ENCODE assay signal across 15 cellular contexts in the genomic region with DNA sequence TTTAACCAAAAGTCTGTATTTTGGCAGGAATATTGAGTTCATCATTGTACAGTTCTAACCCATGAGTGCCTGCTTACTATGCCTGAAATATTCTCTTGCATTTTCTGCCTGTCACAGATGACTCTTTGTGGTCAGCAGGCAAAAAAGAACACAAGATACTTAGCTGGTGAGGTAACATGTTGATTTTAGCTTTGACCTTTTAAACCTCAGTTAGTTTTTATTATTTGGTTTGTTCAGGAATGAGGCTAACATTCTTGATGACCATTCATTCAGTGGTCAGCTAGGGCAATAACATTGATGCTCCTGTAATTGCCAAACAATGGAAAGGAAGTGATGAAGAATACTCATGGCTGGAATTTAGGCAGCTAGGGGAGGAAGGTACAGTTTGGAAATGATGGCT.
DNase-seq lines count a peak whose midpoint lies in the region; ATAC-seq, FAIRE-seq and TF ChIP-seq lines count a peak whose summit lies in the region.
"Had no signal": no experiment of that assay in that cellular context is flagged by ENCODE, and none has a peak within 500 bp of the region (broad histone marks: within the 10 kb centered on the region; RNA-seq: fewer than 3 reads in every experiment).

No MANE protein-coding gene starts in this region.

- no peaks in the 10 kb centered on the region for H3K79me2 ChIP-seq in SK-N-SH (ENCODE audit: insufficient read depth)

- no peaks in the 10 kb centered on the region for H3K27me3 ChIP-seq in SK-N-SH (ENCODE audit: insufficient read depth)

- POLR2A ChIA-PET in SK-N-SH (lab: Yijun Ruan, JAX) = no interaction called here

- TF ChIP-seq RAD21 in SK-N-SH (IDR thresholded peaks at IDR 0.05; ENCODE audit: low read length) = no peak

- ATAC-seq in SK-N-SH treated with all-trans-retinoic acid at 6 μM for 48 hours = no peak
- ATAC-seq in activated CD4-positive, CD25-positive, alpha-beta regulatory T cell treated with anti-CD3 and anti-CD28 coated beads, Interleukin-2, amount 50 U/mL, for 24 hours = no peak
- ATAC-seq: K562; natural killer cell treated with Interleukin-12 subunit alpha and Interleukin-12 subunit beta and Interleukin-15 and Interleukin-18, amount 100 ng/mL, for 72 hours had no signal

- H3K9me2 ChIP-seq in SK-N-SH = no peaks in the 10 kb centered on the region

- DNase-seq in SK-N-SH = no peak
- DNase-seq in cardiac fibroblast (ENCODE audit: low read depth in 2 of 2) = peak; percentile 44 to 95
- DNase-seq in kidney glomerular epithelial cell (lab: John Stamatoyannopoulos, UW) = peak; percentile 99
- peak; percentile 21 for DNase-seq in urothelium cell line (ENCODE audit: low spot score)
- DNase-seq in NCI-H345 treated with DMSO at 0.1 percent for 48 hours (lab: John Stamatoyannopoulos, UW; ENCODE audit: unreplicated experiment) = no peak
- DNase-seq in NOMO-1 (lab: John Stamatoyannopoulos, UW; ENCODE audit: unreplicated experiment in 2 of 2) = no peak
- DNase-seq: left ventricle myocardium inferior, NCI-H1694, NCI-H69 had no signal

- no peak overlapping the region for H2AFZ ChIP-seq in SK-N-SH (ENCODE audit: low read depth)

- no peak overlapping the region for H3K27ac ChIP-seq in SK-N-SH (ENCODE audit: low read depth in 2 of 2, low read length in 1 of 2)
- H3K27ac ChIP-seq: 22Rv1, left ventricle myocardium inferior had no signal

- no peaks in the 10 kb centered on the region for H3K9me3 ChIP-seq in SK-N-SH
- H3K9me3 ChIP-seq: Caco-2 had no signal

- TF ChIP-seq EP300 in SK-N-SH (IDR thresholded peaks at IDR 0.05; ENCODE audit: borderline replicate concordance in 1 of 2, low read depth in 1 of 2, low read length in 1 of 2) = no peak

- H3K4me1 ChIP-seq in SK-N-SH (ENCODE audit: control insufficient read depth in 1 of 2, insufficient read depth in 2 of 2, low read depth in 1 of 2, low read length in 1 of 2) = no peaks in the 10 kb centered on the region
- H3K4me1 ChIP-seq: Caco-2 had no signal

- TF ChIP-seq CTCF in SK-N-SH (IDR thresholded peaks at IDR 0.05) (no peak), cardiac fibroblast (IDR thresholded peaks at IDR 0.05; ENCODE audit: low read depth, low read length) (no peak)

- no peak overlapping the region for H3K4me3 ChIP-seq in SK-N-SH (ENCODE audit: low read depth in 2 of 2, low read length in 1 of 2)
- no peak overlapping the region for H3K4me3 ChIP-seq in cardiac fibroblast (replicated peaks in 1 of 2; ENCODE audit: low read depth in 2 of 2, low read length in 2 of 2)
- H3K4me3 ChIP-seq: K562, left ventricle myocardium inferior had no signal

- no peak overlapping the region for H3K9ac ChIP-seq in SK-N-SH

- CTCF ChIA-PET in SK-N-SH (lab: Yijun Ruan, JAX) = no interaction called here

- H3F3A ChIP-seq in SK-N-SH (replicated peaks; ENCODE audit: insufficient read depth) = no peaks in the 10 kb centered on the region

- no peaks in the 10 kb centered on the region for H4K20me1 ChIP-seq in SK-N-SH (ENCODE audit: insufficient read depth)

- no peaks in the 10 kb centered on the region for H3K36me3 ChIP-seq in SK-N-SH (replicated peaks in 1 of 2; ENCODE audit: control insufficient read depth in 1 of 2, insufficient read depth in 2 of 2, low read length in 1 of 2)
- H3K36me3 ChIP-seq: left ventricle myocardium inferior had no signal

- H3K4me2 ChIP-seq in SK-N-SH = no peak overlapping the region

- no peak for FAIRE-seq in urothelium cell line (lab: Jason Lieb, UNC)
- FAIRE-seq: K562 had no signal

TF ChIP-seq in SK-N-SH treated with all-trans-retinoic acid at 6 μM for 48 hours, 23 proteins besides CTCF, POLR2A, EP300 and RAD21 (continues in another document):
- TF ChIP-seq SNAI2 (CRISPR knock-in tag; IDR thresholded peaks at IDR 0.05) = no peak
- TF ChIP-seq CREB5 (CRISPR knock-in tag; IDR thresholded peaks at IDR 0.05; ENCODE audit: low read depth) = peak; percentile 73
- TF ChIP-seq RARB (CRISPR knock-in tag; IDR thresholded peaks at IDR 0.05) = no peak
- TF ChIP-seq, protein P1, sequence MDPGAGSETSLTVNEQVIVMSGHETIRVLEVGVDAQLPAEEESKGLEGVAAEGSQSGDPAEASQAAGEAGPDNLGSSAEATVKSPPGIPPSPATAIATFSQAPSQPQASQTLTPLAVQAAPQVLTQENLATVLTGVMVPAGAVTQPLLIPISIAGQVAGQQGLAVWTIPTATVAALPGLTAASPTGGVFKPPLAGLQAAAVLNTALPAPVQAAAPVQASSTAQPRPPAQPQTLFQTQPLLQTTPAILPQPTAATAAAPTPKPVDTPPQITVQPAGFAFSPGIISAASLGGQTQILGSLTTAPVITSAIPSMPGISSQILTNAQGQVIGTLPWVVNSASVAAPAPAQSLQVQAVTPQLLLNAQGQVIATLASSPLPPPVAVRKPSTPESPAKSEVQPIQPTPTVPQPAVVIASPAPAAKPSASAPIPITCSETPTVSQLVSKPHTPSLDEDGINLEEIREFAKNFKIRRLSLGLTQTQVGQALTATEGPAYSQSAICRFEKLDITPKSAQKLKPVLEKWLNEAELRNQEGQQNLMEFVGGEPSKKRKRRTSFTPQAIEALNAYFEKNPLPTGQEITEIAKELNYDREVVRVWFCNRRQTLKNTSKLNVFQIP (CRISPR knock-in tag; IDR thresholded peaks at IDR 0.05; ENCODE audit: borderline replicate concordance, low read depth) = no peak
- TF ChIP-seq ISL1 (CRISPR knock-in tag; IDR thresholded peaks at IDR 0.05) = peak; percentile 75

TF ChIP-seq in SK-N-SH, 30 proteins besides CTCF, POLR2A, EP300 and RAD21:
- no peak for TF ChIP-seq GATA2 (CRISPR knock-in tag; IDR thresholded peaks at IDR 0.05)
- TF ChIP-seq MEF2A (IDR thresholded peaks at IDR 0.05; ENCODE audit: borderline replicate concordance, low read depth) = no peak
- no peak for TF ChIP-seq USF2 (IDR thresholded peaks at IDR 0.05; ENCODE audit: borderline replicate concordance, low read depth, low read length)
- TF ChIP-seq POLR2AphosphoS5 (IDR thresholded peaks at IDR 0.05; ENCODE audit: low read depth, low read length) = no peak
- TF ChIP-seq, protein P2, sequence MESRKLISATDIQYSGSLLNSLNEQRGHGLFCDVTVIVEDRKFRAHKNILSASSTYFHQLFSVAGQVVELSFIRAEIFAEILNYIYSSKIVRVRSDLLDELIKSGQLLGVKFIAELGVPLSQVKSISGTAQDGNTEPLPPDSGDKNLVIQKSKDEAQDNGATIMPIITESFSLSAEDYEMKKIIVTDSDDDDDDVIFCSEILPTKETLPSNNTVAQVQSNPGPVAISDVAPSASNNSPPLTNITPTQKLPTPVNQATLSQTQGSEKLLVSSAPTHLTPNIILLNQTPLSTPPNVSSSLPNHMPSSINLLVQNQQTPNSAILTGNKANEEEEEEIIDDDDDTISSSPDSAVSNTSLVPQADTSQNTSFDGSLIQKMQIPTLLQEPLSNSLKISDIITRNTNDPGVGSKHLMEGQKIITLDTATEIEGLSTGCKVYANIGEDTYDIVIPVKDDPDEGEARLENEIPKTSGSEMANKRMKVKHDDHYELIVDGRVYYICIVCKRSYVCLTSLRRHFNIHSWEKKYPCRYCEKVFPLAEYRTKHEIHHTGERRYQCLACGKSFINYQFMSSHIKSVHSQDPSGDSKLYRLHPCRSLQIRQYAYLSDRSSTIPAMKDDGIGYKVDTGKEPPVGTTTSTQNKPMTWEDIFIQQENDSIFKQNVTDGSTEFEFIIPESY (IDR thresholded peaks at IDR 0.05; ENCODE audit: borderline replicate concordance, low read depth) = no peak
- no peak for TF ChIP-seq USF1 (IDR thresholded peaks at IDR 0.05; ENCODE audit: borderline replicate concordance, low read depth)
- TF ChIP-seq RXRA (IDR thresholded peaks at IDR 0.05; ENCODE audit: borderline replicate concordance, low read depth) = no peak
- TF ChIP-seq, protein P3, sequence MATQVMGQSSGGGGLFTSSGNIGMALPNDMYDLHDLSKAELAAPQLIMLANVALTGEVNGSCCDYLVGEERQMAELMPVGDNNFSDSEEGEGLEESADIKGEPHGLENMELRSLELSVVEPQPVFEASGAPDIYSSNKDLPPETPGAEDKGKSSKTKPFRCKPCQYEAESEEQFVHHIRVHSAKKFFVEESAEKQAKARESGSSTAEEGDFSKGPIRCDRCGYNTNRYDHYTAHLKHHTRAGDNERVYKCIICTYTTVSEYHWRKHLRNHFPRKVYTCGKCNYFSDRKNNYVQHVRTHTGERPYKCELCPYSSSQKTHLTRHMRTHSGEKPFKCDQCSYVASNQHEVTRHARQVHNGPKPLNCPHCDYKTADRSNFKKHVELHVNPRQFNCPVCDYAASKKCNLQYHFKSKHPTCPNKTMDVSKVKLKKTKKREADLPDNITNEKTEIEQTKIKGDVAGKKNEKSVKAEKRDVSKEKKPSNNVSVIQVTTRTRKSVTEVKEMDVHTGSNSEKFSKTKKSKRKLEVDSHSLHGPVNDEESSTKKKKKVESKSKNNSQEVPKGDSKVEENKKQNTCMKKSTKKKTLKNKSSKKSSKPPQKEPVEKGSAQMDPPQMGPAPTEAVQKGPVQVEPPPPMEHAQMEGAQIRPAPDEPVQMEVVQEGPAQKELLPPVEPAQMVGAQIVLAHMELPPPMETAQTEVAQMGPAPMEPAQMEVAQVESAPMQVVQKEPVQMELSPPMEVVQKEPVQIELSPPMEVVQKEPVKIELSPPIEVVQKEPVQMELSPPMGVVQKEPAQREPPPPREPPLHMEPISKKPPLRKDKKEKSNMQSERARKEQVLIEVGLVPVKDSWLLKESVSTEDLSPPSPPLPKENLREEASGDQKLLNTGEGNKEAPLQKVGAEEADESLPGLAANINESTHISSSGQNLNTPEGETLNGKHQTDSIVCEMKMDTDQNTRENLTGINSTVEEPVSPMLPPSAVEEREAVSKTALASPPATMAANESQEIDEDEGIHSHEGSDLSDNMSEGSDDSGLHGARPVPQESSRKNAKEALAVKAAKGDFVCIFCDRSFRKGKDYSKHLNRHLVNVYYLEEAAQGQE (IDR thresholded peaks at IDR 0.05; ENCODE audit: low read depth, low read length) = no peak
- TF ChIP-seq RCOR1 (IDR thresholded peaks at IDR 0.05; ENCODE audit: low read length) = no peak
- no peak for TF ChIP-seq FOXJ3 (CRISPR knock-in tag; IDR thresholded peaks at IDR 0.05)

Comparison
In these comparisons a context has a peak if more than half of its experiments do, and no peak if none do; other contexts are left out.
1. DNase-seq: peak in cardiac fibroblast (2 of 2), kidney glomerular epithelial cell (single experiment) and urothelium cell line (single experiment); none in SK-N-SH (single experiment), NCI-H345 treated with DMSO at 0.1 percent for 48 hours (single experiment) and NOMO-1 (0 of 2).